8 cellular contexts compared by ENCODE assay signal in genomic region chr5:52356311-52356918, GRCh38.
DNase-seq lines count a peak whose midpoint lies in the region; ATAC-seq and TF ChIP-seq lines count a peak whose summit lies in the region.

No MANE protein-coding gene starts in this region.

- in situ Hi-C loops in ACHN (cut with HindIII; ENCODE audit: low pct_ligation_motif_present, low pct_unique_long_range_greater_than_20kb, low sequenced_read_pairs) = no loop called here

- no peak overlapping the region for H3K27ac Mint-ChIP-seq in HFFc6

- H3K4me1 Mint-ChIP-seq in HFFc6 (ENCODE audit: low read depth) = no peaks in the 10 kb centered on the region

- no peaks in the 10 kb centered on the region for H3K9me3 Mint-ChIP-seq in HFFc6

- H3K27me3 Mint-ChIP-seq in HFFc6 (ENCODE audit: insufficient read depth) = no peaks in the 10 kb centered on the region; the same call in 1 of the 2 replicates

- no peak for ATAC-seq in HG02571 (IDR thresholded peaks at IDR 0.05; ENCODE audit: unreplicated experiment)
- no peak for ATAC-seq in HG03378 (IDR thresholded peaks at IDR 0.05; ENCODE audit: unreplicated experiment)

- peak; percentile 81 for TF ChIP-seq CTCF in HFFc6 (IDR thresholded peaks at IDR 0.05)
- TF ChIP-seq CTCF in fibroblast of the aortic adventitia (IDR thresholded peaks at IDR 0.05; ENCODE audit: insufficient read depth, low read length) = peak; percentile 71

- H3K4me3 ChIP-seq in fibroblast of the aortic adventitia (ENCODE audit: low read depth, low read length) = no peak overlapping the region

- DNase-seq in ACHN (peak; percentile 27), HFFc6 (no peak), OCI-M1 (lab: John Stamatoyannopoulos, UW) (peak; percentile 54), fibroblast of the aortic adventitia (ENCODE audit: low read depth) (peak; percentile 12), GM19238 (ENCODE audit: insufficient read length, low spot score) (no peak)
- DNase-seq in activated naive CD4-positive, alpha-beta T cell treated with anti-CD3 and anti-CD28 coated beads, Interleukin-2, amount 50 U/mL, for 16 hours = no peak

- no peak overlapping the region for H3K4me3 Mint-ChIP-seq in HFFc6

- no peaks in the 10 kb centered on the region for H3K36me3 Mint-ChIP-seq in HFFc6 (ENCODE audit: low read depth)

Comparison
In these comparisons a context has a peak if more than half of its experiments do, and no peak if none do; other contexts are left out.
1. DNase-seq: peak in ACHN (single experiment), OCI-M1 (single experiment) and fibroblast of the aortic adventitia (single experiment); none in HFFc6 (single experiment), activated naive CD4-positive, alpha-beta T cell treated with anti-CD3 and anti-CD28 coated beads, Interleukin-2, amount 50 U/mL, for 16 hours (single experiment) and GM19238 (single experiment).